ENCODE assay signal across 18 cellular contexts in the genomic region with DNA sequence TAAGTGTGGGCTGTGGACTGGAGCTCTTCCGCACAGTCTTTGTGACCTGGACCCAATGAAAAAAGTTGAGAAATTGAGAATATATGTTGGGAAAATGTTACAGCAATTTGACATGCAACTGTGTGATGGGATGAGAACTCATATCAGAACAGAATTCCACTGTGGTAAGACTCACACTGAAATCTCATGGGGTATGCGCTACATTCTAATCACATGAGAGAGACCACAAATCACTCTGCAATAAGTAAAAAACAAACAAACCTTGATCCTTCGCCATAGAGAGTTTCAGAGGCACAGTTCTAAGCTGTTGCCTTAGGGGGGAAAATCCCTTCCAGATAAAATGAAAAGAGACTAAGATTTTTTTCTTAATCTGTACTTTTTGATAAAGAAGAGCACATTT. TPM values are rescaled to one million over a fixed set of nuclear protein-coding genes. Genes with fewer than 3 reads are reported as not detected.
DNase-seq lines count a peak whose midpoint lies in the region; ATAC-seq and TF ChIP-seq lines count a peak whose summit lies in the region.
"Had no signal": no experiment of that assay in that cellular context is flagged by ENCODE, and none has a peak within 500 bp of the region (broad histone marks: within the 10 kb centered on the region; RNA-seq: fewer than 3 reads in every experiment).

No MANE protein-coding gene starts in this region.

- peaks cover 92% of the 10 kb centered on the region for H3K36me3 ChIP-seq in adipocyte (ENCODE audit: control insufficient read depth, insufficient read depth, low read length, severe bottlenecking)
- H3K36me3 ChIP-seq: HAP-1, prostate gland, SJSA1 had no signal

- no peaks in the 10 kb centered on the region for H3K27me3 ChIP-seq in adipocyte (replicated peaks; ENCODE audit: control insufficient read depth, insufficient read depth, low read length)
- H3K27me3 ChIP-seq: SJSA1 had no signal

- DNase-seq in EH (ENCODE audit: low read depth): peak; percentile 81
- peak; percentile 81 for DNase-seq in adipocyte (ENCODE audit: low read depth)
- DNase-seq in fibroblast of villous mesenchyme (ENCODE audit: low read depth): peak; percentile 93
- DNase-seq in skeletal muscle cell (ENCODE audit: low read depth): peak; percentile 86
- DNase-seq in cerebellar nuclear complex (lab: John Stamatoyannopoulos, UW): no peak
- no peak for DNase-seq in NCI-H524 treated with DMSO at 0.1 percent for 48 hours (lab: John Stamatoyannopoulos, UW)
- DNase-seq in NAMALWA (ENCODE audit: low spot score): no peak
- DNase-seq: activated CD8-positive, alpha-beta memory T cell treated with anti-CD3 and anti-CD28 coated beads, Interleukin-2, amount 50 U/mL, for 4 hours; activated naive CD4-positive, alpha-beta T cell; DMS53; left colon; NCI-H2081; NCI-H526 treated with DMSO at 0.1 percent for 48 hours; T-helper 9 cell had no signal

- ATAC-seq in HG02981 (IDR thresholded peaks at IDR 0.05; ENCODE audit: unreplicated experiment): no peak
- ATAC-seq: left colon had no signal

- TF ChIP-seq CTCF in fibroblast of villous mesenchyme (IDR thresholded peaks at IDR 0.05; ENCODE audit: insufficient read depth, low read depth, low read length): no peak

- no peaks in the 10 kb centered on the region for H3K9me3 ChIP-seq in adipocyte (ENCODE audit: control insufficient read depth, low read length)
- H3K9me3 ChIP-seq: HAP-1, prostate gland, SJSA1 had no signal

- peak overlapping the region; percentile 23 for H3K9ac ChIP-seq in adipocyte (ENCODE audit: low read length)

- H3K4me1 ChIP-seq in adipocyte (ENCODE audit: control insufficient read depth, insufficient read depth, low read length): peaks cover 27% of the 10 kb centered on the region
- H3K4me1 ChIP-seq: HAP-1, prostate gland had no signal

- H3K4me3 ChIP-seq in adipocyte (ENCODE audit: low read length) (no peak overlapping the region), fibroblast of villous mesenchyme (ENCODE audit: low read depth, low read length) (no peak overlapping the region), skeletal muscle cell (ENCODE audit: low read depth, low read length) (no peak overlapping the region)
- H3K4me3 ChIP-seq: HAP-1, prostate gland, SJSA1 had no signal

RNA-seq across cellular contexts. Expression of a gene that starts 37.3 kb away (rescaled TPM):
- total RNA-seq in fibroblast of villous mesenchyme: 95.0 and 170 TPM in 2 replicates

Comparison
In these comparisons a context has a peak if more than half of its experiments do, and no peak if none do; other contexts are left out.
1. DNase-seq: peak in EH (single experiment), adipocyte (single experiment), fibroblast of villous mesenchyme (single experiment) and skeletal muscle cell (single experiment); none in cerebellar nuclear complex (0 of 2), NCI-H524 treated with DMSO at 0.1 percent for 48 hours (single experiment) and NAMALWA (single experiment).